24 cellular contexts compared by ENCODE assay signal in the genomic region with DNA sequence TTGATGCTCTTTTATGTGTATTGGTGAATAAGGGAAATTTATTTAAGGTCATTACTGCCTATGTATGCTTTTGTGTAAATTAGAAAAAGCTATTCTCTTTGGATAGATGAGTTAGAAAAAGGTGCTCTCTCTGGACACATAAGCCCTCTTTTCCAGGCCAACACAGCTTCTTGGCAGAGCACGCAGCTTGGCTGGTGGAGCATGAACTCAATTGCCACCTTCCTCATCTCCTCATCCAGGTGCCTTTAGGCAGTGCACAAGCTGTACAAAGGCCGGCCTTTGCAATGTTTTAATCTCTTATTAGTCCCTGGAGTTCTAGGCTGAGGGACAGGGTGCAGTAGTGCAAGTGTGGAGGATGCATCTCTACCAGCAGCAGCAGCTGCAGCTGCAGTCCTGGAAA.
"Had no signal": no experiment of that assay in that cellular context is flagged by ENCODE, and none has a peak within 500 bp of the region (broad histone marks: within the 10 kb centered on the region; RNA-seq: fewer than 3 reads in every experiment).

No MANE protein-coding gene starts in this region.

- H3K36me3 ChIP-seq: esophagus muscularis mucosa, heart right ventricle, ovary, right lobe of liver, uterus had no signal

- H3K36me3 Mint-ChIP-seq: activated naive CD4-positive, alpha-beta T cell treated with anti-CD3 and anti-CD28 coated beads, Interleukin-2, amount 50 U/mL, for 72 hours; type B pancreatic cell had no signal

- ATAC-seq: activated CD8-positive, alpha-beta T cell treated with anti-CD3 and anti-CD28 coated beads for 36 hours; activated naive CD4-positive, alpha-beta T cell treated with anti-CD3 and anti-CD28 coated beads, Interleukin-2, amount 50 U/mL, for 72 hours; activated T-cell treated with anti-CD3 and anti-CD28 coated beads, Interleukin-2, amount 50 U/mL, for 4 hours had no signal

- DNase-seq: activated B cell treated with CpG ODN at 0.5 μM for 24 hours; activated CD4-positive, alpha-beta T cell treated with anti-CD3 and anti-CD28 coated beads, Interleukin-2, amount 50 U/mL, for 1 hour; activated CD8-positive, alpha-beta T cell treated with anti-CD3 and anti-CD28 coated beads for 36 hours; activated naive CD4-positive, alpha-beta T cell; activated T-cell treated with anti-CD3 and anti-CD28 coated beads, Interleukin-2, amount 50 U/mL, for 4 hours; cerebellar nuclear complex; nephron progenitor cell; ovary; stimulated activated CD4-positive, alpha-beta T cell treated with anti-CD3 and anti-CD28 coated beads, Interleukin-2, amount 100 ng/mL, for 48 hours; stimulated activated naive CD4-positive, alpha-beta T cell treated with Interleukin-2 at 50 U/mL for 16 hours; T-helper 2 cell; uterus had no signal

- H3K27me3 Mint-ChIP-seq: activated CD8-positive, alpha-beta T cell treated with anti-CD3 and anti-CD28 coated beads for 36 hours; progenitor cell of endocrine pancreas had no signal

- H3K4me3 Mint-ChIP-seq: activated B cell treated with CpG ODN at 0.5 μM for 24 hours; activated CD8-positive, alpha-beta T cell treated with anti-CD3 and anti-CD28 coated beads for 36 hours; activated T-cell treated with anti-CD3 and anti-CD28 coated beads, Interleukin-2, amount 50 U/mL, for 4 hours; nephron progenitor cell; type B pancreatic cell had no signal

- FAIRE-seq: endothelial cell of umbilical vein, islet of Langerhans had no signal

- H3K9me3 ChIP-seq: esophagus muscularis mucosa, heart right ventricle, ovary, right lobe of liver, testis, uterus had no signal

- H3K27ac Mint-ChIP-seq: activated B cell treated with CpG ODN at 0.5 μM for 24 hours; activated CD8-positive, alpha-beta T cell treated with anti-CD3 and anti-CD28 coated beads for 36 hours; activated naive CD4-positive, alpha-beta T cell treated with anti-CD3 and anti-CD28 coated beads, Interleukin-2, amount 50 U/mL, for 72 hours; activated T-helper 2 cell treated with anti-CD3 and anti-CD28 coated beads, Interferon-gamma antibody, Interleukin-2, Interleukin-4, amounts not matched to agents 10 μg/mL and 5 μg/mL and 100 μg/mL, durations not matched to agents 14 hours and 24 hours and 36 hours; nephron progenitor cell; progenitor cell of endocrine pancreas; type B pancreatic cell had no signal

- H3K4me1 Mint-ChIP-seq: activated B cell treated with CpG ODN at 0.5 μM for 24 hours had no signal

- H3K9me3 Mint-ChIP-seq: activated B cell treated with CpG ODN at 0.5 μM for 24 hours; activated CD8-positive, alpha-beta T cell treated with anti-CD3 and anti-CD28 coated beads for 36 hours; activated naive CD4-positive, alpha-beta T cell treated with anti-CD3 and anti-CD28 coated beads, Interleukin-2, amount 50 U/mL, for 72 hours; activated T-cell treated with anti-CD3 and anti-CD28 coated beads, Interleukin-2, amount 50 U/mL, for 4 hours; activated T-helper 2 cell treated with anti-CD3 and anti-CD28 coated beads, Interferon-gamma antibody, Interleukin-2, Interleukin-4, amounts not matched to agents 10 μg/mL and 5 μg/mL and 100 μg/mL, durations not matched to agents 14 hours and 24 hours and 36 hours; nephron progenitor cell; type B pancreatic cell had no signal

- H3K4me1 ChIP-seq: testis, uterus had no signal

- H3K4me3 ChIP-seq: coronary artery, esophagus muscularis mucosa, heart right ventricle, ovary, right lobe of liver, testis, uterus had no signal

- H3K27me3 ChIP-seq: esophagus muscularis mucosa, foreskin keratinocyte, ovary, right lobe of liver, testis, uterus had no signal

- H3K27ac ChIP-seq: coronary artery, esophagus muscularis mucosa, foreskin keratinocyte, heart right ventricle, ovary, right lobe of liver, testis, uterus had no signal
